ENCODE assay signal across 2 cellular contexts in the genomic region with DNA sequence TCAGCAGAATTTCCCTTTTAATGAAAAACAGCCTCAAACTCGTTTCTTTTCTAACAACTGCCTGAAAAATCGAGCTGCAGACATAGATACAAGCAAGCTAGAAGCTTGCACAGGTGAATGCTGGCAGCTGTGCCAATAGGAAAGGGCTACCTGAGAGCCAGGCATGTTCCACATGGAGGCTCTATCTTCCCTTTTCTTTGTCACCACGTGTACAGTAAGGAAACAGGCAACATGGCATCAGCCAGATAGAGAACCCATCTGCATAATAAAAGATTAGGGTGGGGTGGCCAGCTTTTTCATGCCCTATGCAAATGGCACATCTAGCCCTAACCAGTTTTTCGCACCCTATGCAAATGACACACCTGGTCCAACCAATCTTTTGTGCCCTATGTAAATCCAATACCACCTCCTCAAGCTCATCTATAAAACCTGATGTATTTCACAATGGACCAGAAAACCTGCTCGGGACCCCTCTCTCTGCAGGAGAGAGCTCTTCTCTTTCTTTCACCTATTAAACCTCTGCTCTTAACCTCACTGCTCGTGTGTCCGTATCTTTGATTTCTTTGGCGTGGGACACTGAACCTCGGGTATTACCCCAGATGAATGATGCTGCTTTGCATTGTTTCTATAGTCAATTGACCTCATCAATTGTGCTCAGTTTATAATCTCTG.
TF ChIP-seq lines count a peak whose summit lies in the region.

No MANE protein-coding gene starts in this region.

TF ChIP-seq in GM23338, 12 proteins besides CTCF, POLR2A, EP300 and RAD21:
- no peak for TF ChIP-seq STAT1 (IDR thresholded peaks at IDR 0.05; ENCODE audit: unreplicated experiment)
- peak; percentile 62 for TF ChIP-seq POLR2AphosphoS5 (IDR thresholded peaks at IDR 0.05; ENCODE audit: low read depth)
TF ChIP-seq in GM23338: peak in this region for 1.

TF ChIP-seq in H1, 55 proteins besides CTCF, POLR2A, EP300 and RAD21:
- peak; percentile 44; the same call in 1 of the 2 replicates for TF ChIP-seq YY1 (IDR thresholded peaks at IDR 0.05; ENCODE audit: low read depth, low read length)
- TF ChIP-seq TCF12 (IDR thresholded peaks at IDR 0.05; ENCODE audit: low read depth, low read length), result 0 out of 2 replicates have a peak, but pooled peaks have one; percentile 70
- no peak for TF ChIP-seq CBX8 (IDR thresholded peaks at IDR 0.05; ENCODE audit: borderline replicate concordance, low read depth, low read length)
- TF ChIP-seq JUN (IDR thresholded peaks at IDR 0.05; ENCODE audit: low read depth, low read length), result no peak
- no peak for TF ChIP-seq SP2 (IDR thresholded peaks at IDR 0.05; ENCODE audit: low read length)
- no peak for TF ChIP-seq SAP30 (IDR thresholded peaks at IDR 0.05; ENCODE audit: insufficient read depth, insufficient replicate concordance, low read length)
- peak; percentile 54 for TF ChIP-seq TAF1 (IDR thresholded peaks at IDR 0.05; ENCODE audit: low read depth, low read length)
- TF ChIP-seq KDM5A (IDR thresholded peaks at IDR 0.05; ENCODE audit: low read length), result no peak
- TF ChIP-seq POU5F1 (IDR thresholded peaks at IDR 0.05; ENCODE audit: low read depth, low read length), result peak; percentile 8; the same call in 1 of the 2 replicates
- no peak for TF ChIP-seq CHD1 (IDR thresholded peaks at IDR 0.05; ENCODE audit: low read depth, low read length)
- TF ChIP-seq MAX (IDR thresholded peaks at IDR 0.05), result peak; percentile 88
- TF ChIP-seq CHD2 (IDR thresholded peaks at IDR 0.05; ENCODE audit: low read length), result no peak
- TF ChIP-seq JUND (IDR thresholded peaks at IDR 0.05; ENCODE audit: low read length), result no peak
- no peak for TF ChIP-seq SIX5 (IDR thresholded peaks at IDR 0.05; ENCODE audit: low read depth, low read length)
- TF ChIP-seq GTF2F1 (IDR thresholded peaks at IDR 0.05; ENCODE audit: borderline replicate concordance, low read depth, low read length), result no peak
- no peak for TF ChIP-seq BACH1 (IDR thresholded peaks at IDR 0.05; ENCODE audit: low read length)
- no peak for TF ChIP-seq KDM4A (IDR thresholded peaks at IDR 0.05; ENCODE audit: low read depth, low read length, severe bottlenecking)
- TF ChIP-seq HDAC6 (IDR thresholded peaks at IDR 0.05; ENCODE audit: low read depth, low read length), result no peak
- TF ChIP-seq, protein P1, sequence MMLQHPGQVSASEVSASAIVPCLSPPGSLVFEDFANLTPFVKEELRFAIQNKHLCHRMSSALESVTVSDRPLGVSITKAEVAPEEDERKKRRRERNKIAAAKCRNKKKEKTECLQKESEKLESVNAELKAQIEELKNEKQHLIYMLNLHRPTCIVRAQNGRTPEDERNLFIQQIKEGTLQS (IDR thresholded peaks at IDR 0.05; ENCODE audit: insufficient read depth, low read depth, low read length), result no peak
- TF ChIP-seq SP1 (IDR thresholded peaks at IDR 0.05; ENCODE audit: low read depth, low read length), result peak; percentile 31; the same call in 1 of the 2 replicates
- TF ChIP-seq TBP (IDR thresholded peaks at IDR 0.05; ENCODE audit: low read depth, low read length), result peak; percentile 58; the same call in 1 of the 2 replicates
- TF ChIP-seq EGR1 (IDR thresholded peaks at IDR 0.05; ENCODE audit: borderline replicate concordance, low read depth, low read length), result no peak
- TF ChIP-seq CTBP2 (IDR thresholded peaks at IDR 0.05; ENCODE audit: borderline replicate concordance, insufficient read depth, insufficient read length, low read length), result no peak
- TF ChIP-seq POLR2AphosphoS5 (IDR thresholded peaks at IDR 0.05; ENCODE audit: low read depth, low read length), result no peak
- TF ChIP-seq TEAD4 (IDR thresholded peaks at IDR 0.05; ENCODE audit: low read depth, low read length), result no peak
- TF ChIP-seq NANOG (IDR thresholded peaks at IDR 0.05; ENCODE audit: insufficient read depth, low read depth, low read length, poor library complexity, severe bottlenecking), result no peak
- TF ChIP-seq CEBPB (IDR thresholded peaks at IDR 0.05; ENCODE audit: low read depth, low read length), result peak; percentile 29
TF ChIP-seq in H1: peak in this region for 8.
